26 cellular contexts compared by ENCODE assay signal in genomic region chr7:31695856-31696255, GRCh38. TPM values are rescaled to one million over a fixed set of nuclear protein-coding genes. Genes with fewer than 3 reads are reported as not detected.
DNase-seq lines count a peak whose midpoint lies in the region; ATAC-seq and TF ChIP-seq lines count a peak whose summit lies in the region.
"Had no signal": no experiment of that assay in that cellular context is flagged by ENCODE, and none has a peak within 500 bp of the region (broad histone marks: within the 10 kb centered on the region; RNA-seq: fewer than 3 reads in every experiment).

No MANE protein-coding gene starts in this region.

- peaks cover under 1 to 12% of the 10 kb centered on the region in 2 donors for H3K27me3 Mint-ChIP-seq in natural killer cell treated with Interleukin-12 subunit alpha and Interleukin-12 subunit beta and Interleukin-15 and Interleukin-18, amount 100 ng/mL, for 72 hours

- 58% methylated on average over 4 of the region's 4 CpGs for WGBS in mesenchymal stem cell

- H3K4me2 ChIP-seq in mesenchymal stem cell (ENCODE audit: low read length, poor library complexity, severe bottlenecking) = no peak overlapping the region

- H3K27ac Mint-ChIP-seq in natural killer cell treated with Interleukin-12 subunit alpha and Interleukin-12 subunit beta and Interleukin-15 and Interleukin-18, amount 100 ng/mL, for 72 hours = no peak overlapping the region
- H3K27ac Mint-ChIP-seq: activated T-helper 1 cell treated with anti-CD3 and anti-CD28 coated beads, Interleukin-12 subunit alpha, Interleukin-12 subunit beta, Interleukin-2, Interleukin-4 antibody, amounts not matched to agents 30 ng/mL and 10 ng/mL and 1 ng/mL, durations not matched to agents 14 hours and 24 hours and 36 hours had no signal

- DNase-seq in GM12865 (ENCODE audit: low read depth) = peak; percentile 3
- DNase-seq in SK-MEL-5 (ENCODE audit: low read depth, low spot score) = peak; percentile 37
- DNase-seq in mesenchymal stem cell = peak; percentile 3
- no peak for DNase-seq in cortex of kidney (lab: John Stamatoyannopoulos, UW)
- no peak for DNase-seq in natural killer cell treated with Interleukin-12 subunit alpha and Interleukin-12 subunit beta and Interleukin-15 and Interleukin-18, amount 100 ng/mL, for 72 hours (ENCODE audit: low spot score)
- DNase-seq: activated CD4-positive, alpha-beta T cell treated with anti-CD3 and anti-CD28 coated beads for 1 hour; DND-41; left ventricle myocardium inferior; NCI-H1092; NCI-H2107; NCI-H526; OCI-M1; SJCRH30; stimulated activated naive CD4-positive, alpha-beta T cell treated with Interleukin-2 at 50 U/mL for 16 hours; upper lobe of left lung had no signal

- no peaks in the 10 kb centered on the region for H3K36me3 ChIP-seq in mesenchymal stem cell (ENCODE audit: control insufficient read depth in 1 of 2, insufficient read depth in 2 of 2, low read depth in 1 of 2, low read length in 2 of 2)
- H3K36me3 ChIP-seq: breast epithelium, HAP-1, left ventricle myocardium inferior, right atrium auricular region, SJCRH30, upper lobe of left lung had no signal

- no peak overlapping the region for H2BK5ac ChIP-seq in mesenchymal stem cell (ENCODE audit: low read depth, low read length, poor library complexity, severe bottlenecking)

- H2BK120ac ChIP-seq in mesenchymal stem cell (ENCODE audit: low read depth, low read length) = no peak overlapping the region

- H3K18ac ChIP-seq in mesenchymal stem cell (ENCODE audit: low read depth in 1 of 2, low read length in 2 of 2) = no peak overlapping the region

- ATAC-seq in GM19351 (IDR thresholded peaks at IDR 0.05; ENCODE audit: unreplicated experiment) = peak; percentile 45
- no peak for ATAC-seq in GM21529 (IDR thresholded peaks at IDR 0.05; ENCODE audit: unreplicated experiment)
- ATAC-seq in GM18502 (IDR thresholded peaks at IDR 0.05; ENCODE audit: poor library complexity, unreplicated experiment) = no peak
- ATAC-seq in natural killer cell treated with Interleukin-12 subunit alpha and Interleukin-12 subunit beta and Interleukin-15 and Interleukin-18, amount 100 ng/mL, for 72 hours = no peak
- ATAC-seq: esophagus mucosa, K562 had no signal

- H4K91ac ChIP-seq in mesenchymal stem cell (ENCODE audit: low read length) = no peak overlapping the region

- H3K4me1 ChIP-seq in mesenchymal stem cell (ENCODE audit: control insufficient read depth, insufficient read depth, low read depth, low read length) = no peaks in the 10 kb centered on the region
- H3K4me1 ChIP-seq: breast epithelium, HAP-1, left ventricle myocardium inferior, right atrium auricular region, SJCRH30, upper lobe of left lung had no signal

- H3K4ac ChIP-seq in mesenchymal stem cell (ENCODE audit: low read depth in 1 of 2, low read length in 2 of 2) = no peak overlapping the region

- in situ Hi-C loops in SK-MEL-5 (cut with HindIII; ENCODE audit: low pct_unique_long_range_greater_than_20kb, low sequenced_read_pairs) = no loop called here

- no peak overlapping the region for H3K27ac ChIP-seq in mesenchymal stem cell (ENCODE audit: low read length, poor library complexity, severe bottlenecking)
- H3K27ac ChIP-seq: left ventricle myocardium inferior, right atrium auricular region, SJCRH30, upper lobe of left lung had no signal

- H2BK15ac ChIP-seq in mesenchymal stem cell (ENCODE audit: low read depth, poor library complexity, severe bottlenecking) = no peak overlapping the region

- H3K36me3 Mint-ChIP-seq in natural killer cell treated with Interleukin-12 subunit alpha and Interleukin-12 subunit beta and Interleukin-15 and Interleukin-18, amount 100 ng/mL, for 72 hours = no peaks in the 10 kb centered on the region

- peak overlapping the region; percentile 74 for H3K9ac ChIP-seq in mesenchymal stem cell (ENCODE audit: low read length)

- no peaks in the 10 kb centered on the region for H3K9me3 ChIP-seq in mesenchymal stem cell (ENCODE audit: control insufficient read depth, low read length)
- H3K9me3 ChIP-seq: breast epithelium, HAP-1, left ventricle myocardium inferior, right atrium auricular region, SJCRH30, upper lobe of left lung had no signal

- no peak overlapping the region for H2AK5ac ChIP-seq in mesenchymal stem cell (ENCODE audit: low read length, severe bottlenecking)

- no peak overlapping the region for H2BK12ac ChIP-seq in mesenchymal stem cell (ENCODE audit: low read length in 2 of 2)

- no peak overlapping the region for H3K4me3 Mint-ChIP-seq in natural killer cell treated with Interleukin-12 subunit alpha and Interleukin-12 subunit beta and Interleukin-15 and Interleukin-18, amount 100 ng/mL, for 72 hours
- H3K4me3 Mint-ChIP-seq: activated T-helper 1 cell treated with anti-CD3 and anti-CD28 coated beads, Interleukin-12 subunit alpha, Interleukin-12 subunit beta, Interleukin-2, Interleukin-4 antibody, amounts not matched to agents 30 ng/mL and 10 ng/mL and 1 ng/mL, durations not matched to agents 14 hours and 24 hours and 36 hours had no signal

- no peak overlapping the region for H3K23ac ChIP-seq in mesenchymal stem cell (ENCODE audit: low read length in 2 of 2)

- no peak overlapping the region for H2AFZ ChIP-seq in mesenchymal stem cell (ENCODE audit: low read depth, low read length)

- H3K9me3 Mint-ChIP-seq in natural killer cell treated with Interleukin-12 subunit alpha and Interleukin-12 subunit beta and Interleukin-15 and Interleukin-18, amount 100 ng/mL, for 72 hours = peaks cover under 1% of the 10 kb centered on the region
- H3K9me3 Mint-ChIP-seq: activated T-helper 1 cell treated with anti-CD3 and anti-CD28 coated beads, Interleukin-12 subunit alpha, Interleukin-12 subunit beta, Interleukin-2, Interleukin-4 antibody, amounts not matched to agents 30 ng/mL and 10 ng/mL and 1 ng/mL, durations not matched to agents 14 hours and 24 hours and 36 hours had no signal

- no peaks in the 10 kb centered on the region for H3K79me1 ChIP-seq in mesenchymal stem cell (replicated peaks; ENCODE audit: low read length, poor library complexity, severe bottlenecking)

- peaks cover 0 to 10% of the 10 kb centered on the region in 2 experiments for H3K27me3 ChIP-seq in mesenchymal stem cell (ENCODE audit: control insufficient read depth in 1 of 2, insufficient read depth in 1 of 2, low read length in 2 of 2)
- H3K27me3 ChIP-seq: breast epithelium, right atrium auricular region, upper lobe of left lung had no signal

- H3K4me1 Mint-ChIP-seq in natural killer cell treated with Interleukin-12 subunit alpha and Interleukin-12 subunit beta and Interleukin-15 and Interleukin-18, amount 100 ng/mL, for 72 hours (ENCODE audit: low read depth in 2 of 2) = no peaks in the 10 kb centered on the region

- TF ChIP-seq CTCF in GM12865 (IDR thresholded peaks at IDR 0.05; ENCODE audit: insufficient read depth, low read depth, low read length, missing control alignments) = no peak

- no peak overlapping the region for H4K8ac ChIP-seq in mesenchymal stem cell (ENCODE audit: low read length)

- H3K14ac ChIP-seq in mesenchymal stem cell (ENCODE audit: low read length in 2 of 2) = no peak overlapping the region

- H3K4me3 ChIP-seq in GM12865 (ENCODE audit: low read depth, low read length) = no peak overlapping the region
- H3K4me3 ChIP-seq in mesenchymal stem cell (ENCODE audit: insufficient read depth in 1 of 2, low read depth in 1 of 2, low read length in 2 of 2) = peak overlapping the region in 1 of 2 experiments; percentile 28
- H3K4me3 ChIP-seq: breast epithelium, HAP-1, K562, left ventricle myocardium inferior, right atrium auricular region, SJCRH30, upper lobe of left lung had no signal

RNA-seq across cellular contexts. Expression of gene PPP1R17, which starts 8.8 kb away (rescaled TPM):
- not detected in 2 replicates for total RNA-seq in SK-MEL-5 (2014; rRNA removed; shearing (Covaris generic))
- not detected in 2 replicates for polyA plus RNA-seq in SK-MEL-5 (2015; cell fraction: cytosol; rRNA removed)
- not detected in 2 replicates for polyA plus RNA-seq in SK-MEL-5 (2015; cell fraction: nucleus; rRNA removed)
- not detected for polyA plus RNA-seq in mesenchymal stem cell (2013, experiment 1 of 2)
- not detected for polyA plus RNA-seq in mesenchymal stem cell (2013, experiment 2 of 2)
- not detected for total RNA-seq in natural killer cell treated with Interleukin-12 subunit alpha and Interleukin-12 subunit beta and Interleukin-15 and Interleukin-18, amount 100 ng/mL, for 72 hours
- total RNA-seq: activated T-helper 1 cell treated with anti-CD3 and anti-CD28 coated beads, Interleukin-12 subunit alpha, Interleukin-12 subunit beta, Interleukin-2, Interleukin-4 antibody, amounts not matched to agents 30 ng/mL and 10 ng/mL and 1 ng/mL, durations not matched to agents 14 hours and 24 hours and 36 hours; breast epithelium; esophagus mucosa; K562; left ventricle myocardium inferior; osteoblast; right atrium auricular region; SJCRH30; T-helper 2 cell treated with Interferon-gamma antibody and Interleukin-4, amounts not matched to agents 100 ng/mL and 5 ng/mL, for 36 hours; upper lobe of left lung had no signal
- polyA plus RNA-seq: K562 had no signal

Comparison
In these comparisons a context has a peak if more than half of its experiments do, and no peak if none do; other contexts are left out.
1. DNase-seq: peak in GM12865 (single experiment), SK-MEL-5 (single experiment) and mesenchymal stem cell (single experiment); none in cortex of kidney (single experiment) and natural killer cell treated with Interleukin-12 subunit alpha and Interleukin-12 subunit beta and Interleukin-15 and Interleukin-18, amount 100 ng/mL, for 72 hours (single experiment).